20 cellular contexts compared by ENCODE assay signal in genomic region chr3:66165679-66166078, GRCh38. TPM values are rescaled to one million over a fixed set of nuclear protein-coding genes. Genes with fewer than 3 reads are reported as not detected.
DNase-seq lines count a peak whose midpoint lies in the region; ATAC-seq, FAIRE-seq and TF ChIP-seq lines count a peak whose summit lies in the region.
"Had no signal": no experiment of that assay in that cellular context is flagged by ENCODE, and none has a peak within 500 bp of the region (broad histone marks: within the 10 kb centered on the region; RNA-seq: fewer than 3 reads in every experiment).

No MANE protein-coding gene starts in this region.

- intact Hi-C loops in HCT116 (cut with micrococcal nuclease) (no loop called here), GM12878 (cut with micrococcal nuclease; ENCODE audit: unreplicated experiment) (no loop called here)

- in situ Hi-C loops in GM12878 (cut with MboI) = no loop called here

- RAD21 ChIA-PET in HCT116 (lab: Charles Lee; ENCODE audit: low non-redundant PET in 1 of 2, low total read pairs in 2 of 2, uncharacterized antibody in 2 of 2, unreplicated experiment in 2 of 2) (no interaction called here), GM12878 (lab: Charles Lee; ENCODE audit: unreplicated experiment) (no interaction called here)

- H3K4me2 ChIP-seq in HCT116 (ENCODE audit: low read length) = no peak overlapping the region
- no peak overlapping the region for H3K4me2 ChIP-seq in GM12878 (ENCODE audit: control insufficient read depth, insufficient read depth)
- H3K4me2 ChIP-seq: KMS-11 had no signal

- H3K4me1 ChIP-seq in HCT116 (ENCODE audit: control insufficient read depth in 1 of 2, insufficient read depth in 2 of 2, low read length in 2 of 2) = no peaks in the 10 kb centered on the region
- no peaks in the 10 kb centered on the region for H3K4me1 ChIP-seq in GM12878 (ENCODE audit: control insufficient read depth, insufficient read depth, low read length)

- TF ChIP-seq EP300 in GM12878 (IDR thresholded peaks at IDR 0.05; ENCODE audit: borderline replicate concordance in 1 of 2, control insufficient read depth in 1 of 2, low read depth in 2 of 2, low read length in 2 of 2) = no peak

- peaks cover 18% of the 10 kb centered on the region for H3K27me3 ChIP-seq in HCT116 (ENCODE audit: insufficient read depth, low read length)
- peaks cover 0 to 2% of the 10 kb centered on the region in 2 experiments; a peak in 2 of 4 replicates for H3K27me3 ChIP-seq in GM12878 (replicated peaks in 1 of 2; ENCODE audit: control insufficient read depth in 2 of 2, insufficient read depth in 2 of 2, low read length in 1 of 2)
- H3K27me3 ChIP-seq in WERI-Rb-1 (ENCODE audit: insufficient read depth, low read depth, severe bottlenecking) = no peaks in the 10 kb centered on the region

- TF ChIP-seq POLR2A in HCT116 (IDR thresholded peaks at IDR 0.05; ENCODE audit: borderline replicate concordance, extremely low read depth, insufficient read depth, insufficient read length) = no peak
- TF ChIP-seq POLR2A in GM12878 (IDR thresholded peaks at IDR 0.05; ENCODE audit: low read depth, low read length) = no peak

- TF ChIP-seq RAD21 in HCT116 (IDR thresholded peaks at IDR 0.05; ENCODE audit: low read depth) = no peak
- no peak for TF ChIP-seq RAD21 in GM12878 (IDR thresholded peaks at IDR 0.05; ENCODE audit: insufficient read depth, low read depth, low read length)

- ATAC-seq in HCT116 (no peak), GM12878 (no peak)

- CTCF ChIA-PET in HCT116 (lab: Charles Lee) (no interaction called here), GM12878 (lab: Yijun Ruan, JAX) (no interaction called here)

- H4K20me1 ChIP-seq in HCT116 (ENCODE audit: insufficient read depth) (no peaks in the 10 kb centered on the region), GM12878 (ENCODE audit: control insufficient read depth, insufficient read depth) (no peaks in the 10 kb centered on the region)

- no peak overlapping the region for H3K4me3 ChIP-seq in HCT116 (replicated peaks in 1 of 2; ENCODE audit: low read depth in 1 of 2, low read length in 2 of 2)
- no peak overlapping the region for H3K4me3 ChIP-seq in GM12878
- H3K4me3 ChIP-seq in WERI-Rb-1 (ENCODE audit: low read depth, low read length) = no peak overlapping the region

- no peaks in the 10 kb centered on the region for H3K9me3 ChIP-seq in HCT116 (ENCODE audit: control insufficient read depth in 1 of 2, insufficient read depth in 1 of 2, low read depth in 1 of 2, low read length in 2 of 2)
- no peaks in the 10 kb centered on the region for H3K9me3 ChIP-seq in GM12878 (replicated peaks; ENCODE audit: control insufficient read depth, insufficient read depth, low read length)
- H3K9me3 ChIP-seq in WERI-Rb-1 (ENCODE audit: severe bottlenecking) = no peaks in the 10 kb centered on the region

- SMC1A ChIA-PET in GM12878 (lab: Charles Lee; ENCODE audit: uncharacterized antibody, unreplicated experiment) = no interaction called here

- no peak overlapping the region for H2AFZ ChIP-seq in HCT116 (ENCODE audit: low read depth, low read length, poor library complexity, severe bottlenecking)
- H2AFZ ChIP-seq in GM12878 (ENCODE audit: control insufficient read depth, low read depth, low read length) = no peak overlapping the region

- H3K9ac ChIP-seq in HCT116 (ENCODE audit: low read length) (no peak overlapping the region), GM12878 (ENCODE audit: control insufficient read depth, insufficient read depth, low read length) (no peak overlapping the region)
- H3K9ac ChIP-seq: KMS-11 had no signal

- TF ChIP-seq CTCF in HCT116 (IDR thresholded peaks at IDR 0.05 in 2 of 3, conservative IDR thresholded peaks at IDR 0.05 in 1 of 3; ENCODE audit: borderline replicate concordance in 1 of 3, insufficient read depth in 1 of 3, low read depth in 2 of 3, low read length in 2 of 3) (no peak), GM12878 (IDR thresholded peaks at IDR 0.05 in 2 of 3, conservative IDR thresholded peaks at IDR 0.05 in 1 of 3; ENCODE audit: control insufficient read depth in 2 of 3, extremely low read depth in 1 of 3, insufficient read depth in 1 of 3, low read depth in 3 of 3, low read length in 3 of 3) (no peak), WERI-Rb-1 (IDR thresholded peaks at IDR 0.05; ENCODE audit: low read depth, low read length) (no peak)

- FAIRE-seq in GM12878 (lab: Jason Lieb, UNC) = no peak
- FAIRE-seq: GM12892, H1 had no signal

- H3K79me2 ChIP-seq in HCT116 (ENCODE audit: insufficient read depth, low read length) (no peaks in the 10 kb centered on the region), GM12878 (ENCODE audit: control insufficient read depth, insufficient read depth, low read length) (no peaks in the 10 kb centered on the region)

- BruUV-seq in HCT116 (replicated peaks; lab: Mats Ljungman, UMichigan) (no TSS peak), GM12878 (replicated peaks; lab: Mats Ljungman, UMichigan) (no TSS peak)

- H3K27ac ChIP-seq in HCT116 (ENCODE audit: low read depth, low read length) = no peak overlapping the region
- H3K27ac ChIP-seq in GM12878 (ENCODE audit: control insufficient read depth, insufficient read depth) = no peak overlapping the region
- H3K27ac ChIP-seq in WERI-Rb-1 = no peak overlapping the region
- H3K27ac ChIP-seq: HL-60, KMS-11 had no signal

- H3K36me3 ChIP-seq in HCT116 (ENCODE audit: control insufficient read depth in 1 of 2, insufficient read depth in 2 of 2, low read length in 2 of 2) (no peaks in the 10 kb centered on the region), GM12878 (ENCODE audit: control insufficient read depth in 2 of 2, insufficient read depth in 2 of 2, low read length in 1 of 2) (no peaks in the 10 kb centered on the region), WERI-Rb-1 (no peaks in the 10 kb centered on the region)

- POLR2A ChIA-PET in HCT116 (lab: Charles Lee) (no interaction called here), GM12878 (lab: Charles Lee) (no interaction called here)

- H3K9me2 ChIP-seq in HCT116 (ENCODE audit: insufficient read depth) = no peaks in the 10 kb centered on the region

- WGBS in GM12878 (ENCODE audit: insufficient coverage, insufficient replicate concordance, low lambda C conversion rate, missing lambda C conversion rate) = 0% methylated on average over 1 of the region's 1 CpG

- DNase-seq in EH (ENCODE audit: low read depth) (peak; percentile 9), HCT116 (ENCODE audit: low read depth, low spot score) (no peak), GM12878 (ENCODE audit: low read depth, low spot score) (no peak), left kidney (ENCODE audit: low read depth, low spot score) (peak; percentile 33), C1 segment of cervical spinal cord (lab: John Stamatoyannopoulos, UW) (no peak), WERI-Rb-1 (no peak)
- no peak for DNase-seq in activated naive CD4-positive, alpha-beta T cell treated with anti-CD3 and anti-CD28 coated beads, Interleukin-2, amount 50 U/mL, for 16 hours
- DNase-seq: CD4-positive, alpha-beta T cell; COR-L47; DND-41; NCI-H1694 treated with DMSO at 0.1 percent for 48 hours; NCI-H2081 treated with DMSO at 0.1 percent for 48 hours; NCI-H2171 treated with DMSO at 0.1 percent for 48 hours; NCI-H526; Right ventricle myocardium superior; SW 1271 had no signal

TF ChIP-seq in HCT116, 20 proteins besides CTCF, POLR2A, EP300 and RAD21 (continues in another document):
- TF ChIP-seq CBX3 (IDR thresholded peaks at IDR 0.05; ENCODE audit: low read depth) (no peak), TCF7L2 (IDR thresholded peaks at IDR 0.05; ENCODE audit: borderline replicate concordance, extremely low read depth, insufficient read depth, insufficient read length) (no peak), ELF1 (IDR thresholded peaks at IDR 0.05; ENCODE audit: borderline replicate concordance, low read depth) (no peak), EZH2phosphoT487 (IDR thresholded peaks at IDR 0.05; ENCODE audit: borderline replicate concordance) (no peak)

TF ChIP-seq in GM12878, 131 proteins besides CTCF, POLR2A, EP300 and RAD21 (continues in another document):
- no peak for TF ChIP-seq HDAC6 (IDR thresholded peaks at IDR 0.05; ENCODE audit: unreplicated experiment)

RNA-seq across cellular contexts. Expression of gene SLC25A26, which starts 55.1 kb away (rescaled TPM):
- total RNA-seq in HCT116 (2021; ENCODE audit: unreplicated experiment) (23.8 TPM), GM12878 (2014; rRNA removed) (22.4 and 29.0 TPM in 2 replicates), GM12878 (2014; rRNA removed; fragmentation: Illumina TruSeq; extraction: Trizol) (14.6 and 15.9 TPM in 2 replicates), GM12878 (2021) (17.9 and 22.0 TPM in 2 replicates)
- polyA plus RNA-seq in HCT116 (2012) = 17.2 and 19.5 TPM in 2 replicates
- 18.9 and 21.4 TPM in 2 replicates for total RNA-seq in GM12878 (2013; cell fraction: nucleolus; rRNA removed)
- polyA plus RNA-seq in GM12878 (2011; ENCODE audit: low read depth) = 15.5 TPM
- polyA plus RNA-seq in GM12878 (2011; rRNA removed) (33.9 and 35.9 TPM in 2 replicates), GM12878 (2014; fragmentation: Illumina TruSeq; extraction: Trizol) (12.0 and 24.0 TPM in 2 replicates), GM12878 (2014; fragmentation: Nextera tagmentation; extraction: Ambion mirVana) (10 to 100 TPM; 44.1 to 49.7 TPM), GM12878 (2014; rRNA removed) (21.8 and 24.2 TPM in 2 replicates), GM12878 (2016; fragmentation: Nextera tagmentation; extraction: Ambion mirVana) (10 to 100 TPM; 25.8 to 26.6 TPM)
- polyA plus RNA-seq in GM12878 (2011; cell fraction: cytosol; rRNA removed) = 26.8 and 31.6 TPM in 2 replicates
- polyA plus RNA-seq in GM12878 (2011; cell fraction: nucleus; rRNA removed) = 19.1 and 21.4 TPM in 2 replicates
- polyA plus RNA-seq in GM12878 (2012) = 19.3 and 22.4 TPM in 2 replicates
- 17.1 and 18.8 TPM in 2 replicates for polyA minus RNA-seq in GM12878 (2011; rRNA and poly(A)+ RNA removed)
- polyA minus RNA-seq in GM12878 (2011; cell fraction: cytosol; rRNA and poly(A)+ RNA removed) = 4.9 and 5.3 TPM in 2 replicates
- polyA minus RNA-seq in GM12878 (2011; cell fraction: nucleus; rRNA and poly(A)+ RNA removed) = 9.3 and 16.6 TPM in 2 replicates

Comparison
In these comparisons a context has a peak if more than half of its experiments do, and no peak if none do; other contexts are left out.
1. DNase-seq: peak in EH (single experiment) and left kidney (single experiment); none in HCT116 (single experiment), GM12878 (single experiment), C1 segment of cervical spinal cord (0 of 14), WERI-Rb-1 (single experiment) and activated naive CD4-positive, alpha-beta T cell treated with anti-CD3 and anti-CD28 coated beads, Interleukin-2, amount 50 U/mL, for 16 hours (single experiment).